In the genomic region with DNA sequence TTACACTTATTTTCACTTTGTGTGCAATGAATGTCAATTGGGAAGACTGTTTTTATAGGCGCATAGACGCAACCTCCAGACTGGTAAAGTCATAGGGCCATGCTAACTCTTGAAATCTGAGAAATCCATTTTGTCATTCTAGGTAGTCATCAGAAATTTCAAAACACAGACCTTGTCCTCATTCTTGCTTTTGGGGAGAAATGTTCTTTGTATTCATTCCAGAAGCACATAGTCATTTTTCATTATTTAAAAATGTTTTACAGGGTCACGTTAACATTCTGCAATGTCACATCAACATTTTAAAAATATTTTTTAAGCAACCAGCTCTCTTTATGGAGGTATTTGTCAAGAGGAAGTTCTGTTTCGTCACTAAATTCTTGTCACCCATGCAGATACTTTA, we compare ENCODE assay signal across 33 cellular contexts.
"Had no signal": no experiment of that assay in that cellular context is flagged by ENCODE, and none has a peak within 500 bp of the region (broad histone marks: within the 10 kb centered on the region; RNA-seq: fewer than 3 reads in every experiment).

No MANE protein-coding gene starts in this region.

- DNase-seq: activated B cell treated with CpG ODN at 0.5 μM for 24 hours; activated CD4-positive, alpha-beta memory T cell treated with anti-CD3 and anti-CD28 coated beads for 36 hours; activated CD4-positive, alpha-beta T cell treated with anti-CD3 and anti-CD28 coated beads for 4 hours; activated CD4-positive, alpha-beta T cell treated with anti-CD3 and anti-CD28 coated beads, Interleukin-2, amount 50 U/mL, for 1 hour; activated CD4-positive, CD25-positive, alpha-beta regulatory T cell treated with anti-CD3 and anti-CD28 coated beads, Interleukin-2, amount 50 U/mL, for 72 hours; activated CD8-positive, alpha-beta memory T cell treated with anti-CD3 and anti-CD28 coated beads, Interleukin-2, amount 50 U/mL, for 4 hours; activated gamma-delta T cell treated with Interleukin-2 at 50 U/mL for 16 hours; activated naive CD4-positive, alpha-beta T cell treated with anti-CD3 and anti-CD28 coated beads for 36 hours; activated T-cell treated with anti-CD3 and anti-CD28 coated beads for 4 hours; activated T-cell treated with anti-CD3 and anti-CD28 coated beads, Interleukin-2, amount 50 U/mL, for 4 hours; anterior cingulate cortex; brain microvascular endothelial cell; central memory CD4-positive, alpha-beta T cell; NCI-H1048; NCI-H1105 treated with DMSO at 0.1 percent for 48 hours; NCI-H1436; NCI-H1694; NCI-H1930; NCI-H2081 treated with DMSO at 0.1 percent for 48 hours; NCI-H226; NCI-H524 treated with DMSO at 0.1 percent for 48 hours; NK-92 treated with Interleukin-12 subunit alpha and Interleukin-12 subunit beta, amount 100 ng/mL, for 24 hours; PC-3; Peyer's patch; RPMI8226; SIG-M5; SW 1271; T-helper 1 cell; T-helper 2 cell; T-helper 9 cell had no signal

- H3K9ac ChIP-seq: KMS-11 had no signal

- ATAC-seq: activated naive CD4-positive, alpha-beta T cell treated with anti-CD3 and anti-CD28 coated beads, Interleukin-2, amount 50 U/mL, for 72 hours; activated T-cell treated with anti-CD3 and anti-CD28 coated beads, Interleukin-2, amount 50 U/mL, for 4 hours; PC-3; SK-N-SH treated with all-trans-retinoic acid at 6 μM for 48 hours had no signal

- H3K4me1 ChIP-seq: Peyer's patch had no signal

- H3K36me3 ChIP-seq: brain microvascular endothelial cell, Peyer's patch had no signal

- H3K27me3 ChIP-seq: brain microvascular endothelial cell, Peyer's patch had no signal

- H3K4me3 ChIP-seq: Peyer's patch had no signal
